24 cellular contexts compared by ENCODE assay signal in the genomic region with DNA sequence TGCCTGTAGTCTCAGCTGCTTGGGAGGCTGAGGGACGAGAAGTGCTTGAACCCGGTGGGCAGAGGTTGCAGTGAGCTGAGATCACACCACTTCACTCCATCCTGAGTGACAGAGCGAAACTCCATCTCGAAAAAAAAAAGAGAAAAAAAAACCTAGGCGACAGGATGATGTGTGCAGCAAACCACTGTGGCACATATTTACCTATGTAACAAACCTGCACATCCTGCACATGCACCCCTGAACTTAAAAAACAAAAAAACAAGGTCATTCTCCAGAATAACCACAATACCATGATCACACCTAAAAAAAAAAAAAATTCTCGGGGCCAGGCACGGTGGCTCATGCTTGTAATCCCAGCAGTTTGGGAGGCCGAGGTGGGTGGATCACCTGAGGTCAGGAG. TPM values are rescaled to one million over a fixed set of nuclear protein-coding genes. Genes with fewer than 3 reads are reported as not detected.
DNase-seq lines count a peak whose midpoint lies in the region; ATAC-seq, FAIRE-seq and TF ChIP-seq lines count a peak whose summit lies in the region.
"Had no signal": no experiment of that assay in that cellular context is flagged by ENCODE, and none has a peak within 500 bp of the region (broad histone marks: within the 10 kb centered on the region; RNA-seq: fewer than 3 reads in every experiment).

No MANE protein-coding gene starts in this region.

- DNase-seq in activated T-cell treated with anti-CD3 and anti-CD28 coated beads, Interleukin-2, amount 50 U/mL, for 72 hours, result no peak
- no peak for DNase-seq in activated T-cell treated with anti-CD3 and anti-CD28 coated beads for 4 hours
- peak; percentile 36 for DNase-seq in small intestine
- DNase-seq in CD14-positive monocyte (ENCODE audit: low spot score), result no peak
- DNase-seq in dorsolateral prefrontal cortex, result no peak
- DNase-seq: COR-L47, DMS 273 treated with DMSO at 0.1 percent for 48 hours, H9, IMR-90, Kasumi-1, MG63, NCI-H1092, NCI-H1436 treated with DMSO at 0.1 percent for 48 hours, NCI-H2029, NCI-H345, NCI-H524 treated with DMSO at 0.1 percent for 48 hours, PC-3, SJCRH30 had no signal

- intact Hi-C loops in CD14-positive monocyte (cut with micrococcal nuclease) (no loop called here), dorsolateral prefrontal cortex (cut with DNase I) (no loop called here)

- H3K9me3 Mint-ChIP-seq in activated T-cell treated with anti-CD3 and anti-CD28 coated beads, Interleukin-2, amount 50 U/mL, for 72 hours, result no peaks in the 10 kb centered on the region
- no peaks in the 10 kb centered on the region for H3K9me3 Mint-ChIP-seq in activated T-helper 17 cell treated with anti-CD3 and anti-CD28 coated beads, Interleukin-2, amount 50 U/mL, for 72 hours
- H3K9me3 Mint-ChIP-seq in CD14-positive monocyte, result no peaks in the 10 kb centered on the region
- H3K9me3 Mint-ChIP-seq: H9 had no signal

- no peak overlapping the region for H3K4me3 ChIP-seq in HEK293 (ENCODE audit: low read depth, low read length)
- H3K4me3 ChIP-seq in small intestine (ENCODE audit: low read depth in 1 of 2, low read length in 2 of 2), result no peak overlapping the region
- no peak overlapping the region for H3K4me3 ChIP-seq in dorsolateral prefrontal cortex
- H3K4me3 ChIP-seq: BLaER1, MG63, SJCRH30 had no signal

- no peaks in the 10 kb centered on the region for H3K9me3 ChIP-seq in HEK293 (ENCODE audit: control insufficient read depth, insufficient read depth, low read depth, low read length)
- no peaks in the 10 kb centered on the region for H3K9me3 ChIP-seq in small intestine (ENCODE audit: control insufficient read depth, low read depth)
- H3K9me3 ChIP-seq: BLaER1, MG63, SJCRH30 had no signal

- peak in 1 of 2 donors; percentile 25 for ATAC-seq in activated T-cell treated with anti-CD3 and anti-CD28 coated beads, Interleukin-2, amount 50 U/mL, for 72 hours (replicated peaks in 1 of 2)
- peak; percentile 61 for ATAC-seq in activated T-helper 17 cell treated with anti-CD3 and anti-CD28 coated beads, Interleukin-2, amount 50 U/mL, for 72 hours (replicated peaks)
- no peak for ATAC-seq in activated CD4-positive, CD25-positive, alpha-beta regulatory T cell treated with anti-CD3 and anti-CD28 coated beads, Interleukin-2, amount 50 U/mL, for 24 hours
- ATAC-seq: PC-3 had no signal

- CTCF ChIA-PET in HEK293 (lab: Yijun Ruan, JAX), result interaction anchor here (0.7 to 0.8 kb wide), 3 partner anchors 11 to 341 kb away, joined by 3 to 4 read pairs (median 3); no protein-coding TSS in a partner anchor

- H3K4me1 Mint-ChIP-seq in activated T-cell treated with anti-CD3 and anti-CD28 coated beads, Interleukin-2, amount 50 U/mL, for 72 hours (ENCODE audit: low read depth), result peaks cover 22% of the 10 kb centered on the region
- H3K4me1 Mint-ChIP-seq in activated T-helper 17 cell treated with anti-CD3 and anti-CD28 coated beads, Interleukin-2, amount 50 U/mL, for 72 hours, result peaks cover 8% of the 10 kb centered on the region
- peaks cover 16% of the 10 kb centered on the region for H3K4me1 Mint-ChIP-seq in CD14-positive monocyte

- no peaks in the 10 kb centered on the region for H3K36me3 Mint-ChIP-seq in activated T-cell treated with anti-CD3 and anti-CD28 coated beads, Interleukin-2, amount 50 U/mL, for 72 hours (ENCODE audit: insufficient read depth in 2 of 2)
- peaks cover 5% of the 10 kb centered on the region for H3K36me3 Mint-ChIP-seq in activated T-helper 17 cell treated with anti-CD3 and anti-CD28 coated beads, Interleukin-2, amount 50 U/mL, for 72 hours (ENCODE audit: low read depth)
- H3K36me3 Mint-ChIP-seq in CD14-positive monocyte, result peaks cover 2 to 22% of the 10 kb centered on the region in 2 donors

- peak overlapping the region; percentile 66 for H3K27ac Mint-ChIP-seq in activated T-cell treated with anti-CD3 and anti-CD28 coated beads, Interleukin-2, amount 50 U/mL, for 72 hours
- H3K27ac Mint-ChIP-seq in activated T-helper 17 cell treated with anti-CD3 and anti-CD28 coated beads, Interleukin-2, amount 50 U/mL, for 72 hours, result peak overlapping the region; percentile 67
- no peak overlapping the region for H3K27ac Mint-ChIP-seq in CD14-positive monocyte

- H3K36me3 ChIP-seq in HEK293 (ENCODE audit: control insufficient read depth in 2 of 2, insufficient read depth in 1 of 2, low read length in 2 of 2), result peaks cover 0 to 17% of the 10 kb centered on the region in 2 experiments; a peak in 1 of 3 replicates
- no peaks in the 10 kb centered on the region for H3K36me3 ChIP-seq in small intestine (ENCODE audit: control insufficient read depth in 2 of 2, insufficient read depth in 2 of 2, low read length in 2 of 2)
- H3K36me3 ChIP-seq: MG63, SJCRH30 had no signal

- H3K4me3 Mint-ChIP-seq in activated T-cell treated with anti-CD3 and anti-CD28 coated beads, Interleukin-2, amount 50 U/mL, for 72 hours, result no peak overlapping the region
- H3K4me3 Mint-ChIP-seq in activated T-helper 17 cell treated with anti-CD3 and anti-CD28 coated beads, Interleukin-2, amount 50 U/mL, for 72 hours, result peak overlapping the region; percentile 21
- no peak overlapping the region for H3K4me3 Mint-ChIP-seq in CD14-positive monocyte
- H3K4me3 Mint-ChIP-seq: H9 had no signal

- H3K4me1 ChIP-seq in HEK293 (ENCODE audit: control insufficient read depth, insufficient read depth, low read length), result no peaks in the 10 kb centered on the region
- peaks cover 11 to 24% of the 10 kb centered on the region in 2 donors for H3K4me1 ChIP-seq in small intestine (ENCODE audit: control insufficient read depth in 2 of 2, insufficient read depth in 1 of 2, low read depth in 1 of 2, low read length in 1 of 2)

- 73 to 85% (median 80%) methylated on average over 8 of the region's 8 CpGs for WGBS in small intestine, 3 donors

- no peaks in the 10 kb centered on the region for H3K27me3 ChIP-seq in small intestine (ENCODE audit: control insufficient read depth in 2 of 2, insufficient read depth in 2 of 2, low read length in 2 of 2)
- H3K27me3 ChIP-seq in dorsolateral prefrontal cortex, result no peaks in the 10 kb centered on the region
- H3K27me3 ChIP-seq: BLaER1, MG63, SJCRH30 had no signal

- TF ChIP-seq CTCF in HEK293 (tag by site-specific recombination; IDR thresholded peaks at IDR 0.05) (no peak), CD14-positive monocyte (IDR thresholded peaks at IDR 0.05) (no peak), dorsolateral prefrontal cortex (IDR thresholded peaks at IDR 0.05 in 54 of 56, conservative IDR thresholded peaks at IDR 0.05 in 2 of 56; ENCODE audit: low read depth in 1 of 56, partially characterized antibody in 56 of 56) (no peak)

- H3K27ac ChIP-seq in HEK293 (ENCODE audit: extremely low read depth, low read depth, low read length), result no peak overlapping the region
- H3K27ac ChIP-seq in small intestine (ENCODE audit: low read depth in 1 of 2, low read length in 1 of 2), result no peak overlapping the region
- no peak overlapping the region for H3K27ac ChIP-seq in dorsolateral prefrontal cortex
- H3K27ac ChIP-seq: BLaER1, SJCRH30 had no signal

- POLR2A ChIA-PET in HEK293 (lab: Yijun Ruan, JAX), result interaction anchor here (0.6 to 1.2 kb wide), 2 partner anchors 23 to 30 kb away, joined by 3 to 8 read pairs; no protein-coding TSS in a partner anchor

- H3K27me3 Mint-ChIP-seq in activated T-cell treated with anti-CD3 and anti-CD28 coated beads, Interleukin-2, amount 50 U/mL, for 72 hours (ENCODE audit: low read depth), result no peaks in the 10 kb centered on the region
- H3K27me3 Mint-ChIP-seq in activated T-helper 17 cell treated with anti-CD3 and anti-CD28 coated beads, Interleukin-2, amount 50 U/mL, for 72 hours, result no peaks in the 10 kb centered on the region
- H3K27me3 Mint-ChIP-seq in CD14-positive monocyte (ENCODE audit: low read depth in 3 of 3), result peaks cover 0 to 4% (median 0%) of the 10 kb centered on the region in 3 donors

- FAIRE-seq in small intestine (lab: Jason Lieb, UNC), result no peak
- FAIRE-seq: G401.6, HTR-8/SVneo had no signal

RNA-seq across cellular contexts. Expression of gene DOLPP1, which starts 7.5 kb away (rescaled TPM):
- total RNA-seq in activated T-cell treated with anti-CD3 and anti-CD28 coated beads, Interleukin-2, amount 50 U/mL, for 72 hours, result 10 to 100 TPM; 17.1 to 22.3 TPM
- 10 to 100 TPM; 12.3 to 20.8 TPM for total RNA-seq in activated T-helper 17 cell treated with anti-CD3 and anti-CD28 coated beads, Interleukin-2, amount 50 U/mL, for 72 hours
- polyA plus RNA-seq in small intestine (10 to 100 TPM; 28.4 to 34.9 (median 28.6) TPM), CD14-positive monocyte (1 to 10 TPM; 5.4 to 5.9 TPM)
- 10 to 100 TPM in 118 of 120 experiments, 1 to 10 TPM in 2; 9.9 to 26.6 (median 16.5) TPM for total RNA-seq in dorsolateral prefrontal cortex

RNA-seq across cellular contexts. Expression of gene MIGA2, which starts 37.0 kb away (rescaled TPM):
- total RNA-seq in activated T-cell treated with anti-CD3 and anti-CD28 coated beads, Interleukin-2, amount 50 U/mL, for 72 hours, result 10 to 100 TPM; 38.5 to 41.5 TPM
- 10 to 100 TPM; 23.8 to 35.0 TPM for total RNA-seq in activated T-helper 17 cell treated with anti-CD3 and anti-CD28 coated beads, Interleukin-2, amount 50 U/mL, for 72 hours
- 100 to 1,000 TPM in 1 of 3 donors, 10 to 100 TPM in 2; 33.9 to 127 (median 88.1) TPM for polyA plus RNA-seq in small intestine
- polyA plus RNA-seq in CD14-positive monocyte, result 1 to 10 TPM; 1.9 to 5.9 TPM
- total RNA-seq in dorsolateral prefrontal cortex, result 10 to 100 TPM; 33.8 to 76.4 (median 47.9) TPM

RNA-seq across cellular contexts. Expression of gene CRAT, which starts 37.2 kb away (rescaled TPM):
- total RNA-seq in activated T-cell treated with anti-CD3 and anti-CD28 coated beads, Interleukin-2, amount 50 U/mL, for 72 hours, result 10 to 100 TPM; 21.4 to 23.8 TPM
- 10 to 100 TPM; 19.8 to 21.8 TPM for total RNA-seq in activated T-helper 17 cell treated with anti-CD3 and anti-CD28 coated beads, Interleukin-2, amount 50 U/mL, for 72 hours
- polyA plus RNA-seq in small intestine (100 to 1,000 TPM in 2 of 3 donors, 10 to 100 TPM in 1; 55.0 to 122 (median 103) TPM), CD14-positive monocyte (10 to 100 TPM; 12.2 to 15.0 TPM)
- 10 to 100 TPM; 32.6 to 71.0 (median 47.5) TPM for total RNA-seq in dorsolateral prefrontal cortex

RNA-seq across cellular contexts. Expression of gene PTPA, which starts 37.8 kb away (rescaled TPM):
- total RNA-seq in activated T-cell treated with anti-CD3 and anti-CD28 coated beads, Interleukin-2, amount 50 U/mL, for 72 hours, result 10 to 100 TPM; 85.5 to 98.3 TPM
- 100 to 1,000 TPM in 1 of 2 donors, 10 to 100 TPM in 1; 77.9 to 131 TPM for total RNA-seq in activated T-helper 17 cell treated with anti-CD3 and anti-CD28 coated beads, Interleukin-2, amount 50 U/mL, for 72 hours
- polyA plus RNA-seq in small intestine, result 100 to 1,000 TPM in 1 of 3 donors, 10 to 100 TPM in 2; 50.8 to 113 (median 55.9) TPM
- 10 to 100 TPM; 11.7 to 12.4 TPM for polyA plus RNA-seq in CD14-positive monocyte
- total RNA-seq in dorsolateral prefrontal cortex, result 100 to 1,000 TPM; 149 to 296 (median 203) TPM

RNA-seq across cellular contexts. Expression of gene SH3GLB2, which starts 45.3 kb away (rescaled TPM):
- total RNA-seq in activated T-cell treated with anti-CD3 and anti-CD28 coated beads, Interleukin-2, amount 50 U/mL, for 72 hours, result 10 to 100 TPM; 41.3 to 41.8 TPM
- 10 to 100 TPM; 57.7 to 76.0 TPM for total RNA-seq in activated T-helper 17 cell treated with anti-CD3 and anti-CD28 coated beads, Interleukin-2, amount 50 U/mL, for 72 hours
- 100 to 1,000 TPM in 1 of 3 donors, 10 to 100 TPM in 2; 88.6 to 112 (median 96.1) TPM for polyA plus RNA-seq in small intestine
- polyA plus RNA-seq in CD14-positive monocyte, result 10 to 100 TPM in 1 of 2 donors, 1 to 10 TPM in 1; 8.0 to 25.9 TPM
- total RNA-seq in dorsolateral prefrontal cortex, result 100 to 1,000 TPM; 128 to 337 (median 194) TPM

Comparison
In these comparisons a context has a peak if more than half of its experiments do, and no peak if none do; other contexts are left out.
1. H3K27ac Mint-ChIP-seq: peak in activated T-cell treated with anti-CD3 and anti-CD28 coated beads, Interleukin-2, amount 50 U/mL, for 72 hours (single experiment) and activated T-helper 17 cell treated with anti-CD3 and anti-CD28 coated beads, Interleukin-2, amount 50 U/mL, for 72 hours (single experiment); none in CD14-positive monocyte (0 of 7).